ENCODE assay signal across 11 cellular contexts in genomic region chr14:102280376-102280962, GRCh38. TPM values are rescaled to one million over a fixed set of nuclear protein-coding genes. Genes with fewer than 3 reads are reported as not detected.
A peak's percentile ranks its signal among the peaks of the same experiment; 100 is the strongest.
DNase-seq lines count a peak whose midpoint lies in the region; ATAC-seq and TF ChIP-seq lines count a peak whose summit lies in the region.
"Had no signal": no experiment of that assay in that cellular context is flagged by ENCODE, and none has a peak within 500 bp of the region (broad histone marks: within the 10 kb centered on the region; RNA-seq: fewer than 3 reads in every experiment).

No MANE protein-coding gene starts in this region.

- POLR2A ChIA-PET in PC-9 (lab: Charles Lee; ENCODE audit: unreplicated experiment) = interaction anchor here (0.6 to 0.7 kb wide), 2 partner anchors 251 to 311 kb away, joined by 4 to 10 read pairs; no protein-coding TSS in a partner anchor

- H3K36me3 ChIP-seq in PC-9 (ENCODE audit: low read depth) (peaks cover 16% of the 10 kb centered on the region; the same call in 1 of the 2 replicates), osteoblast (ENCODE audit: insufficient read depth, low read length) (peaks cover 32% of the 10 kb centered on the region), left lung (no peaks in the 10 kb centered on the region)

- no peaks in the 10 kb centered on the region for H3K27me3 Mint-ChIP-seq in Calu3 (ENCODE audit: unreplicated experiment)

- H3K4me1 Mint-ChIP-seq in Calu3 (ENCODE audit: low read depth, unreplicated experiment) = peaks cover 33% of the 10 kb centered on the region
- H3K4me1 Mint-ChIP-seq: neural crest cell had no signal

- H3K4me2 ChIP-seq in PC-9 (peak overlapping the region; percentile 74), osteoblast (ENCODE audit: insufficient read depth, low read length) (peak overlapping the region; percentile 42)

- peak overlapping the region; percentile 26; the same call in 1 of the 2 replicates for H3K4me3 ChIP-seq in PC-9
- no peak overlapping the region for H3K4me3 ChIP-seq in osteoblast (ENCODE audit: insufficient read depth, low read length)
- no peak overlapping the region for H3K4me3 ChIP-seq in left lung

- peak overlapping the region; percentile 86 for H3K27ac Mint-ChIP-seq in Calu3 (ENCODE audit: unreplicated experiment)

- no peaks in the 10 kb centered on the region for H3K27me3 ChIP-seq in PC-9 (ENCODE audit: insufficient read depth, low read depth)
- H3K27me3 ChIP-seq in osteoblast (ENCODE audit: insufficient read depth, low read length) = no peaks in the 10 kb centered on the region
- no peaks in the 10 kb centered on the region for H3K27me3 ChIP-seq in left lung

- no peaks in the 10 kb centered on the region for H3K9me3 Mint-ChIP-seq in Calu3 (ENCODE audit: low read depth, unreplicated experiment)
- H3K9me3 Mint-ChIP-seq: neural crest cell had no signal

- H2AFZ ChIP-seq in PC-9 (no peak overlapping the region), osteoblast (ENCODE audit: low read length) (no peak overlapping the region)

- no peaks in the 10 kb centered on the region for H4K20me1 ChIP-seq in PC-9 (ENCODE audit: insufficient read depth)
- no peaks in the 10 kb centered on the region for H4K20me1 ChIP-seq in osteoblast (ENCODE audit: insufficient read depth, low read length)

- CTCF ChIA-PET in Calu3 (lab: Charles Lee) = no interaction called here
- CTCF ChIA-PET in PC-9 (lab: Charles Lee) = interaction anchor here (0.6 kb wide), 1 partner anchor 11 kb away, joined by 3 read pairs; no protein-coding TSS in a partner anchor

- no peaks in the 10 kb centered on the region for H3K9me2 ChIP-seq in PC-9 (ENCODE audit: insufficient read depth)

- H3K4me3 Mint-ChIP-seq in Calu3 (ENCODE audit: low read depth, unreplicated experiment) = no peak overlapping the region
- H3K4me3 Mint-ChIP-seq: neural crest cell had no signal

- ATAC-seq in HG02759 (IDR thresholded peaks at IDR 0.05; ENCODE audit: unreplicated experiment) (no peak), left lung (no peak)

- intact Hi-C loops in Calu3 (cut with micrococcal nuclease; ENCODE audit: unreplicated experiment) = no loop called here
- intact Hi-C loops in PC-9 (cut with micrococcal nuclease; ENCODE audit: unreplicated experiment) = loop anchor here (1.0 kb wide), 2 partner anchors 45 to 183 kb away; no protein-coding TSS in a partner anchor
- intact Hi-C loops in left lung (cut with DNase I) = no loop called here
- intact Hi-C loops in posterior vena cava (cut with DNase I) = no loop called here

- no peaks in the 10 kb centered on the region for H3K9me3 ChIP-seq in PC-9 (ENCODE audit: insufficient read depth, low read depth)
- no peaks in the 10 kb centered on the region for H3K9me3 ChIP-seq in osteoblast (ENCODE audit: low read depth, low read length)
- no peaks in the 10 kb centered on the region for H3K9me3 ChIP-seq in left lung

- TSS peak; percentile 98 for BruUV-seq in Calu3 (replicated peaks; lab: Mats Ljungman, UMichigan)
- TSS peak; percentile 89 for BruUV-seq in PC-9 (replicated peaks; lab: Mats Ljungman, UMichigan)

- DNase-seq in Calu3 (no peak), PC-9 (peak; percentile 87 to 99), dermis blood vessel endothelial cell (peak; percentile 56), osteoblast (ENCODE audit: insufficient read length, low spot score, missing footprints) (peak; percentile 94), left lung (no peak), MV-4-11 (lab: John Stamatoyannopoulos, UW) (no peak), posterior vena cava (ENCODE audit: low spot score) (no peak)
- DNase-seq: cerebellar nuclear complex; stimulated activated CD4-positive, alpha-beta T cell treated with anti-CD3 and anti-CD28 coated beads, Interleukin-4, amount 100 ng/mL, for 1 hour had no signal

- H3F3A ChIP-seq in PC-9 (ENCODE audit: insufficient read depth, low read depth) = peaks cover 62% of the 10 kb centered on the region

- TF ChIP-seq CTCF in Calu3 (IDR thresholded peaks at IDR 0.05; ENCODE audit: unreplicated experiment) (no peak), PC-9 (conservative IDR thresholded peaks at IDR 0.05) (no peak), osteoblast (IDR thresholded peaks at IDR 0.05; ENCODE audit: extremely low read depth, low read depth, low read length) (no peak), left lung (IDR thresholded peaks at IDR 0.05) (no peak)

- peaks cover 17% of the 10 kb centered on the region; the same call in 1 of the 2 replicates for H3K79me2 ChIP-seq in PC-9 (ENCODE audit: low read depth)
- peaks cover 40% of the 10 kb centered on the region for H3K79me2 ChIP-seq in osteoblast (ENCODE audit: insufficient read depth, low read length)

- H3K36me3 Mint-ChIP-seq in Calu3 (ENCODE audit: insufficient read depth, unreplicated experiment) = peaks cover 57% of the 10 kb centered on the region

- H3K4me1 ChIP-seq in PC-9 (replicated peaks; ENCODE audit: insufficient read depth) = peaks cover 82% of the 10 kb centered on the region
- peaks cover 43% of the 10 kb centered on the region for H3K4me1 ChIP-seq in osteoblast (ENCODE audit: insufficient read depth, low read length)
- peaks cover 0 to 4% of the 10 kb centered on the region in 2 donors for H3K4me1 ChIP-seq in left lung

- H3K27ac ChIP-seq in PC-9 = peak overlapping the region; percentile 95
- H3K27ac ChIP-seq in osteoblast (ENCODE audit: low read depth, low read length) = peak overlapping the region; percentile 95
- peak overlapping the region in 1 of 2 donors; percentile 59 for H3K27ac ChIP-seq in left lung

RNA-seq across cellular contexts. Expression of gene MOK, which starts 24.5 kb away (rescaled TPM):
- total RNA-seq in Calu3 (2022) (89.7 and 107 TPM in 2 replicates), PC-9 (2021) (72.1 and 74.3 TPM in 2 replicates), dermis blood vessel endothelial cell (2.7 and 3.9 TPM in 2 replicates), osteoblast (81.0 and 86.1 TPM in 2 replicates), left lung (10 to 100 TPM in 1 of 2 donors, 1 to 10 TPM in 1; 8.7 to 10.1 TPM), posterior vena cava (10 to 100 TPM in 1 of 2 donors, 1 to 10 TPM in 1; 8.4 to 10.0 TPM)

RNA-seq across cellular contexts. Expression of gene ZNF839, which starts 39.1 kb away (rescaled TPM):
- total RNA-seq in Calu3 (2022) (18.3 and 21.7 TPM in 2 replicates), PC-9 (2021) (11.8 and 16.3 TPM in 2 replicates), dermis blood vessel endothelial cell (5.8 and 8.0 TPM in 2 replicates), osteoblast (7.2 and 9.1 TPM in 2 replicates), left lung (1 to 10 TPM; 8.8 to 9.4 TPM), posterior vena cava (1 to 10 TPM; 5.0 to 6.6 TPM)

Comparison
In these comparisons a context has a peak if more than half of its experiments do, and no peak if none do; other contexts are left out.
1. DNase-seq: peak in PC-9 (2 of 2), dermis blood vessel endothelial cell (single experiment) and osteoblast (single experiment); none in Calu3 (single experiment), left lung (0 of 2), MV-4-11 (single experiment) and posterior vena cava (single experiment).